19 cellular contexts compared by ENCODE assay signal in the genomic region with DNA sequence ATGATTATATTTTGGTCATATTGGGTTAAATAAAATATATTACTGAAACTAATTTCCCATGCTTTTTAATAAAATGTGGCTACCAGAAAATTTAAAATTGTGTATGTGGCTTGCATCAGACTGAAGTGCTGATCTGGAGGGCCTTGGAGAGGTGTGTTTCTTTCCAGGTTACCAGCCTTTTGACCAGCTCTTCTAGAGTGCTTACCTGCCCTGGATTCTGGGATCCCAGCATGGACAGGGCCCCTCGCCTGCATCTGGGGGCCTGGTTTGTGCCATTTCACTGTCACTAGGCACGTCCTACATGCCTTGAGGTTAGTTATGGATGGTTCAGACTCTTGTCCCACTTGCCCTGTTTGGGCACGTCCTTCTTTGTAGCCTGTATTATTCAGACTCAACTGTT.
"Had no signal": no experiment of that assay in that cellular context is flagged by ENCODE, and none has a peak within 500 bp of the region (broad histone marks: within the 10 kb centered on the region; RNA-seq: fewer than 3 reads in every experiment).

No MANE protein-coding gene starts in this region.

- ATAC-seq: activated naive CD4-positive, alpha-beta T cell treated with anti-CD3 and anti-CD28 coated beads, Interleukin-2, amount 50 U/mL, for 72 hours; foreskin keratinocyte; natural killer cell; upper lobe of right lung had no signal

- H3K9me3 ChIP-seq: mucosa of descending colon, SK-N-SH, stomach, testis, upper lobe of right lung had no signal

- H3K27ac ChIP-seq: coronary artery, foreskin keratinocyte, stomach, testis, upper lobe of right lung had no signal

- DNase-seq: activated CD4-positive, alpha-beta memory T cell treated with anti-CD3 and anti-CD28 coated beads, Interleukin-2, amount 10 ng/mL, durations not matched to agents 7 days and 5 days; activated effector memory CD4-positive, alpha-beta T cell treated with anti-CD3 and anti-CD28 coated beads, Interleukin-2, amount 50 U/mL, for 16 hours; amniotic stem cell; central memory CD4-positive, alpha-beta T cell; effector CD4-positive, alpha-beta T cell; foreskin keratinocyte; left colon; mucosa of descending colon; natural killer cell; stimulated activated CD4-positive, alpha-beta T cell treated with anti-CD3 and anti-CD28 coated beads, Interleukin-1b, Interleukin-23, amount 100 ng/mL, for 48 hours; T-helper 1 cell; T1000; upper lobe of right lung had no signal

- H3K36me3 Mint-ChIP-seq: natural killer cell had no signal

- H3K4me3 ChIP-seq: coronary artery, mucosa of descending colon, stomach, testis, upper lobe of right lung had no signal

- H3K4me3 Mint-ChIP-seq: activated CD4-positive, alpha-beta memory T cell treated with anti-CD3 and anti-CD28 coated beads, Interleukin-2, amount 10 ng/mL, durations not matched to agents 7 days and 5 days; natural killer cell had no signal

- FAIRE-seq: endothelial cell of umbilical vein had no signal

- H3K36me3 ChIP-seq: stomach, upper lobe of right lung had no signal

- H3K4me1 ChIP-seq: foreskin keratinocyte, upper lobe of right lung had no signal

- H3K9me3 Mint-ChIP-seq: natural killer cell had no signal

- H3K27ac Mint-ChIP-seq: activated CD4-positive, alpha-beta memory T cell treated with anti-CD3 and anti-CD28 coated beads, Interleukin-2, amount 10 ng/mL, durations not matched to agents 7 days and 5 days; natural killer cell had no signal

- H3K27me3 Mint-ChIP-seq: activated CD4-positive, alpha-beta memory T cell treated with anti-CD3 and anti-CD28 coated beads, Interleukin-2, amount 10 ng/mL, durations not matched to agents 7 days and 5 days had no signal

- H3K27me3 ChIP-seq: foreskin keratinocyte, stomach, testis, upper lobe of right lung had no signal
